1 cellular context compared by ENCODE assay signal in the genomic region with DNA sequence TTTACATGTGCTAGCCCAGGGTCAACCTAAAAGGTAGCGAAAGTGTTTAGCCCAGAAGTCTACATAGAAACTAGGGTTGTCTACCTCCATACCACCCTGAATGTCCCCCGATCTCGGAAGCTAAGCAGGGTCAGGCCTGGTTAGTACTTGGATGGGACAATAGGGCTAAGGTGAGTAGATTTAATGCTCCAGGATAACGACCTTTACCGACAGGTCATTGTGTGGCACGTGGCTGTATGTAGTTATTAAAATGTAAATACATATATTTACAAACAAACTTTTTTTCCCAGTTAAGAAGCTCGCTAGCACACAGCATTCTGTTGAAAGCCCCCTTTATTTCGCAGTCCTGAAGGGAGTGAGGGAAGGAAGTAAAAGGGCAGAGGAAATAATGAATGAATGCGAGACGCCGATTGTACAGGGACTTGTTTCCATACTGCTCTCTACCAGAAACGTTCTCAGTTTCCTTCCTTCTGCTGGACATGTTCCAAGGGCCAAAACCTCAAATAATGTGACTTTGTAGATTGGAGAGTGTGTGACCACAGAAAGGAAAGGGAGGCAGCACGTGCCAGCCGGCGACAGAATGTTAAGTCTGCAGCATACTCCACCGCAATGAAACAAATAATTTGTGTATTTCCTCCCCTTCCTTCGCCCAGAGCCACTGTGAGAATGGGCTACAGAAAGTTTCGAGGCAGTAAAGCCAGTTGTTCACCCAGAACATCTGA.
TF ChIP-seq lines count a peak whose summit lies in the region.

No MANE protein-coding gene starts in this region.

TF ChIP-seq in K562, 482 proteins besides CTCF, POLR2A, EP300 and RAD21 (continued from another document):
- TF ChIP-seq, protein P1, sequence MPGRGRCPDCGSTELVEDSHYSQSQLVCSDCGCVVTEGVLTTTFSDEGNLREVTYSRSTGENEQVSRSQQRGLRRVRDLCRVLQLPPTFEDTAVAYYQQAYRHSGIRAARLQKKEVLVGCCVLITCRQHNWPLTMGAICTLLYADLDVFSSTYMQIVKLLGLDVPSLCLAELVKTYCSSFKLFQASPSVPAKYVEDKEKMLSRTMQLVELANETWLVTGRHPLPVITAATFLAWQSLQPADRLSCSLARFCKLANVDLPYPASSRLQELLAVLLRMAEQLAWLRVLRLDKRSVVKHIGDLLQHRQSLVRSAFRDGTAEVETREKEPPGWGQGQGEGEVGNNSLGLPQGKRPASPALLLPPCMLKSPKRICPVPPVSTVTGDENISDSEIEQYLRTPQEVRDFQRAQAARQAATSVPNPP (IDR thresholded peaks at IDR 0.05; ENCODE audit: borderline replicate concordance, insufficient read depth, insufficient read length), result no peak
- TF ChIP-seq HNRNPUL1 (IDR thresholded peaks at IDR 0.05; ENCODE audit: low read length), result no peak
- TF ChIP-seq BRCA1 (IDR thresholded peaks at IDR 0.05), result no peak
- TF ChIP-seq BRCA1 (CRISPR knock-in tag; IDR thresholded peaks at IDR 0.05), result no peak
- TF ChIP-seq MAFF (IDR thresholded peaks at IDR 0.05; ENCODE audit: low read length), result no peak
- peak; percentile 52 for TF ChIP-seq ZNF24 (IDR thresholded peaks at IDR 0.05)
- no peak for TF ChIP-seq ZNF830 (CRISPR knock-in tag; IDR thresholded peaks at IDR 0.05)
- TF ChIP-seq SAP30 (IDR thresholded peaks at IDR 0.05; ENCODE audit: borderline replicate concordance, insufficient read depth, low read depth, low read length, poor library complexity, severe bottlenecking), result peak; percentile 56
- TF ChIP-seq ZNF184 (CRISPR knock-in tag; IDR thresholded peaks at IDR 0.05), result no peak
- no peak for TF ChIP-seq MED1 (CRISPR knock-in tag; IDR thresholded peaks at IDR 0.05; ENCODE audit: borderline replicate concordance)
- TF ChIP-seq ZNF134 (CRISPR knock-in tag; conservative IDR thresholded peaks at IDR 0.05), result no peak
- TF ChIP-seq, protein P2, sequence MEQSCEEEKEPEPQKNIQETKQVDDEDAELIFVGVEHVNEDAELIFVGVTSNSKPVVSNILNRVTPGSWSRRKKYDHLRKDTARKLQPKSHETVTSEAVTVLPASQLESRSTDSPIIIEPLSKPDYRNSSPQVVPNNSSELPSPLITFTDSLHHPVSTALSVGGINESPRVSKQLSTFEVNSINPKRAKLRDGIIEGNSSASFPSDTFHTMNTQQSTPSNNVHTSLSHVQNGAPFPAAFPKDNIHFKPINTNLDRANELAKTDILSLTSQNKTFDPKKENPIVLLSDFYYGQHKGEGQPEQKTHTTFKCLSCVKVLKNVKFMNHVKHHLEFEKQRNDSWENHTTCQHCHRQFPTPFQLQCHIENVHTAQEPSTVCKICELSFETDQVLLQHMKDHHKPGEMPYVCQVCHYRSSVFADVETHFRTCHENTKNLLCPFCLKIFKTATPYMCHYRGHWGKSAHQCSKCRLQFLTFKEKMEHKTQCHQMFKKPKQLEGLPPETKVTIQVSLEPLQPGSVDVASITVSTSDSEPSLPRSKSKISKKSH (CRISPR knock-in tag; IDR thresholded peaks at IDR 0.05), result no peak
- TF ChIP-seq TEAD2 (tag; IDR thresholded peaks at IDR 0.05), result no peak
- TF ChIP-seq DNMT1 (IDR thresholded peaks at IDR 0.05), result 0 out of 2 replicates have a peak, but pooled peaks have one; percentile 12
- TF ChIP-seq MCM3 (IDR thresholded peaks at IDR 0.05), result no peak
- TF ChIP-seq ZNF766 (CRISPR knock-in tag; conservative IDR thresholded peaks at IDR 0.05), result no peak
- no peak for TF ChIP-seq MYNN (IDR thresholded peaks at IDR 0.05)
- no peak for TF ChIP-seq MYNN (CRISPR knock-in tag; IDR thresholded peaks at IDR 0.05)
- TF ChIP-seq ZNF668 (CRISPR knock-in tag; IDR thresholded peaks at IDR 0.05), result no peak
- 0 out of 2 replicates have a peak, but pooled peaks have one; percentile 16 for TF ChIP-seq ZEB2 (IDR thresholded peaks at IDR 0.05)
- 0 out of 2 replicates have a peak, but pooled peaks have one; percentile 13 for TF ChIP-seq ZNF589 (CRISPR knock-in tag; IDR thresholded peaks at IDR 0.05; ENCODE audit: low read depth)
- no peak; the same call in 1 of the 2 replicates for TF ChIP-seq SMAD3 (CRISPR knock-in tag; conservative IDR thresholded peaks at IDR 0.05)
- no peak for TF ChIP-seq ZKSCAN1 (IDR thresholded peaks at IDR 0.05; ENCODE audit: low read depth, low read length)
- no peak; the same call in 1 of the 2 replicates for TF ChIP-seq ZNF431 (CRISPR knock-in tag; IDR thresholded peaks at IDR 0.05)
- TF ChIP-seq U2AF1 (optimal IDR thresholded peaks at IDR 0.05; ENCODE audit: low read depth, low read length), result no peak
- TF ChIP-seq, protein P3, sequence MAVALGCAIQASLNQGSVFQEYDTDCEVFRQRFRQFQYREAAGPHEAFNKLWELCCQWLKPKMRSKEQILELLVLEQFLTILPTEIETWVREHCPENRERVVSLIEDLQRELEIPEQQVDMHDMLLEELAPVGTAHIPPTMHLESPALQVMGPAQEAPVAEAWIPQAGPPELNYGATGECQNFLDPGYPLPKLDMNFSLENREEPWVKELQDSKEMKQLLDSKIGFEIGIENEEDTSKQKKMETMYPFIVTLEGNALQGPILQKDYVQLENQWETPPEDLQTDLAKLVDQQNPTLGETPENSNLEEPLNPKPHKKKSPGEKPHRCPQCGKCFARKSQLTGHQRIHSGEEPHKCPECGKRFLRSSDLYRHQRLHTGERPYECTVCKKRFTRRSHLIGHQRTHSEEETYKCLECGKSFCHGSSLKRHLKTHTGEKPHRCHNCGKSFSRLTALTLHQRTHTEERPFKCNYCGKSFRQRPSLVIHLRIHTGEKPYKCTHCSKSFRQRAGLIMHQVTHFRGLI (CRISPR knock-in tag; IDR thresholded peaks at IDR 0.05), result no peak
